In the genomic region with DNA sequence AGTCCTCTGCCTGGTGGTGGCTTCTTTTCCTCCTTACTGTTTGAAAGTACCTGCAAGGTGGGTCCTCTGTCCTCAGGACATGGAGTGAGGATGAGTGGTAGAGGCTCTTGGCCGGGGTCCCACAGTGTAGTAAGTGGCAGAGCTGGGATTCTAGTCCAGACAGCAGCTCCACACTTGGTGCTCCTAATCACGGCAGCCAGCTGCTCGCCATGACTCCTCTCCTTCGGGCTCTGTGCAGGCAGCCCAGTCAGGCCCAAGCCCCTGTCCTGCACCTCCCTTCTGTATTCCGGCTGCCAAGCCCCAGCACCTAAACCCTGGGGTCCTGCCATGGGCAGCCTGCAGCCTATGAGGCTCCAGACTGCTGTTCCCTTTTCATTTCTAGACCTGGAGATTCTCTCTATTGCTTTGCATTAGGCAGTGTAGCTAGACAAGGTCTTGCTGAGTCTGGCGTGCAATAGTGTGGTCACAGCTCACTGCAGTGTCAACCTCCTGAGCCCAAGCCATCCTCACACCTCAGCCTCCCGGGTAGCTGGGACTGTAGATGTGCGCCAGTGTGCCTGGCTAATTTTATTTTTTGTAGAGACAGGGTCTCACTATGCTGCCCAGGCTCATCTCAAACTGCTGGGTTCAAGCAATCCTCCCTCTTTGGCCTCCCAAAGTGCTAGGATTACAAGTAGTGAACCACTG, we compare ENCODE assay signal across 20 cellular contexts. TPM values are rescaled to one million over a fixed set of nuclear protein-coding genes. Genes with fewer than 3 reads are reported as not detected.
DNase-seq lines count a peak whose midpoint lies in the region; ATAC-seq and TF ChIP-seq lines count a peak whose summit lies in the region.
"Had no signal": no experiment of that assay in that cellular context is flagged by ENCODE, and none has a peak within 500 bp of the region (broad histone marks: within the 10 kb centered on the region; RNA-seq: fewer than 3 reads in every experiment).

No MANE protein-coding gene starts in this region.

- CTCF ChIA-PET in IMR-90 (lab: Yijun Ruan, JAX), result interaction anchor here (1.0 kb wide), 1 partner anchor 10 kb away, joined by 3 read pairs; no protein-coding TSS in a partner anchor

- peaks cover 9 to 56% of the 10 kb centered on the region in 2 experiments; a peak in 3 of 4 replicates for H3K79me1 ChIP-seq in IMR-90 (ENCODE audit: low read depth in 1 of 2, low read length in 2 of 2)

- no peak overlapping the region for H3K18ac ChIP-seq in IMR-90 (ENCODE audit: low read depth, low read length)

- no peak overlapping the region for H3K4ac ChIP-seq in IMR-90 (ENCODE audit: low read depth, low read length)

- dilution Hi-C loops in IMR-90 (cut with HindIII; ENCODE audit: low sequenced_read_pairs, unreplicated experiment), result no loop called here

- peaks cover 19% of the 10 kb centered on the region for H3K4me1 ChIP-seq in CD4-positive, CD25-positive, alpha-beta regulatory T cell (ENCODE audit: control insufficient read depth, insufficient read depth, low read length, poor library complexity, severe bottlenecking)
- H3K4me1 ChIP-seq in IMR-90 (ENCODE audit: control insufficient read depth, insufficient read depth, low read length), result peaks cover 4% of the 10 kb centered on the region
- H3K4me1 ChIP-seq: HAP-1 had no signal

- H4K5ac ChIP-seq in IMR-90 (ENCODE audit: low read depth, low read length), result no peak overlapping the region

- no peak overlapping the region for H2BK20ac ChIP-seq in IMR-90 (ENCODE audit: low read depth, low read length)

- no peak overlapping the region for H2AK5ac ChIP-seq in IMR-90 (ENCODE audit: low read depth, low read length)

- no peak overlapping the region for H3K4me2 ChIP-seq in IMR-90 (ENCODE audit: low read depth, low read length)
- H3K4me2 ChIP-seq: A549 had no signal

- H3K9me1 ChIP-seq in IMR-90 (ENCODE audit: insufficient read depth, low read length), result peaks cover 3% of the 10 kb centered on the region

- H3K27ac Mint-ChIP-seq in CD4-positive, CD25-positive, alpha-beta regulatory T cell, result peak overlapping the region; percentile 0 to 59 (median 52)
- H3K27ac Mint-ChIP-seq in central memory CD8-positive, alpha-beta T cell (ENCODE audit: low read depth), result peak overlapping the region; percentile 68

- H3K4me1 Mint-ChIP-seq in CD4-positive, CD25-positive, alpha-beta regulatory T cell, result peaks cover 15 to 25% (median 21%) of the 10 kb centered on the region in 4 donors
- peaks cover 13% of the 10 kb centered on the region for H3K4me1 Mint-ChIP-seq in central memory CD8-positive, alpha-beta T cell

- in situ Hi-C loops in IMR-90 (cut with MboI; ENCODE audit: low sequenced_read_pairs), result no loop called here

- H3K14ac ChIP-seq in IMR-90 (replicated peaks; ENCODE audit: low read depth, low read length), result no peak overlapping the region

- H3K27me3 Mint-ChIP-seq in CD4-positive, CD25-positive, alpha-beta regulatory T cell, result no peaks in the 10 kb centered on the region
- no peaks in the 10 kb centered on the region for H3K27me3 Mint-ChIP-seq in central memory CD8-positive, alpha-beta T cell
- H3K27me3 Mint-ChIP-seq: CD4-positive, alpha-beta memory T cell had no signal

- DNase-seq in CD4-positive, CD25-positive, alpha-beta regulatory T cell, result no peak
- DNase-seq in IMR-90 (no peak), sciatic nerve (ENCODE audit: low spot score) (peak; percentile 38), cortex of kidney (lab: John Stamatoyannopoulos, UW) (no peak), germinal center (ENCODE audit: low spot score) (no peak)
- DNase-seq in central memory CD8-positive, alpha-beta T cell (ENCODE audit: low spot score in 2 of 2), result no peak
- DNase-seq: CD4-positive, alpha-beta memory T cell; DMS153; GDM1; GM23248; NCI-H1105 treated with DMSO at 0.1 percent for 48 hours; NCI-H1694; NCI-H2107; NCI-H510A; NCI-H748 treated with DMSO at 0.1 percent for 48 hours; NK-92 treated with Interleukin-12 subunit alpha and Interleukin-12 subunit beta, amount 100 ng/mL, for 24 hours; Right ventricle myocardium superior had no signal

- no peak for TF ChIP-seq CTCF in IMR-90 (conservative IDR thresholded peaks at IDR 0.05; ENCODE audit: low read depth, low read length)

- no TSS peak for BruUV-seq in IMR-90 (replicated peaks; lab: Mats Ljungman, UMichigan)

- no peak overlapping the region; a peak in 1 of 4 replicates for H4K8ac ChIP-seq in IMR-90 (ENCODE audit: low read depth in 2 of 2, low read length in 2 of 2)

- H4K20me1 ChIP-seq in IMR-90 (ENCODE audit: insufficient read depth, low read length), result peaks cover 70% of the 10 kb centered on the region

- H3K9ac ChIP-seq in IMR-90 (ENCODE audit: low read depth, low read length), result no peak overlapping the region
- H3K9ac ChIP-seq: GM23248 had no signal

- H2BK5ac ChIP-seq in IMR-90 (ENCODE audit: low read depth, low read length, poor library complexity, severe bottlenecking), result no peak overlapping the region

- no peak for TF ChIP-seq POLR2A in IMR-90 (IDR thresholded peaks at IDR 0.05; ENCODE audit: low read depth, low read length)

- 0 out of 2 replicates have a peak overlapping the region, but pooled peaks have one; percentile 2 for H3K23ac ChIP-seq in IMR-90 (ENCODE audit: low read depth, low read length)

- POLR2A ChIA-PET in IMR-90 (lab: Charles Lee; ENCODE audit: unreplicated experiment), result no interaction called here

- H2BK120ac ChIP-seq in IMR-90 (ENCODE audit: low read depth, low read length), result no peak overlapping the region

- 87% methylated on average over 4 of the region's 8 CpGs; no CpG with 5 or more reads in 1 of the 2 experiments for WGBS in IMR-90 (ENCODE audit: extremely low coverage in 2 of 2, insufficient read length in 1 of 2), 2 experiments

- H3K56ac ChIP-seq in IMR-90 (ENCODE audit: extremely low read depth, insufficient read depth, low read length), result no peak overlapping the region

- ATAC-seq in CD4-positive, CD25-positive, alpha-beta regulatory T cell (ENCODE audit: low read depth in 2 of 2), result no peak
- ATAC-seq in IMR-90 (ENCODE audit: low read depth), result no peak
- ATAC-seq in central memory CD8-positive, alpha-beta T cell (replicated peaks; ENCODE audit: extremely low read depth, poor library complexity, severe bottlenecking), result no peak
- no peak for ATAC-seq in sciatic nerve
- ATAC-seq in GM21367 (IDR thresholded peaks at IDR 0.05; ENCODE audit: unreplicated experiment), result no peak
- ATAC-seq: A549 had no signal

- H3K36me3 Mint-ChIP-seq in CD4-positive, CD25-positive, alpha-beta regulatory T cell, result peaks cover 5% of the 10 kb centered on the region
- peaks cover 8% of the 10 kb centered on the region for H3K36me3 Mint-ChIP-seq in central memory CD8-positive, alpha-beta T cell (ENCODE audit: insufficient read depth)

- H3K36me3 ChIP-seq in CD4-positive, CD25-positive, alpha-beta regulatory T cell (ENCODE audit: control insufficient read depth, insufficient read depth, low read length), result peaks cover 4% of the 10 kb centered on the region
- peaks cover 3% of the 10 kb centered on the region; the same call in 1 of the 2 replicates for H3K36me3 ChIP-seq in IMR-90 (ENCODE audit: control insufficient read depth, insufficient read depth, low read length)

- H3K9me3 ChIP-seq in CD4-positive, CD25-positive, alpha-beta regulatory T cell (ENCODE audit: control insufficient read depth in 2 of 2, low read length in 2 of 2), result no peaks in the 10 kb centered on the region
- H3K9me3 ChIP-seq in IMR-90 (ENCODE audit: control insufficient read depth, insufficient read depth, low read length), result no peaks in the 10 kb centered on the region
- H3K9me3 ChIP-seq: A549, HAP-1 had no signal

- no peak overlapping the region for H2AK9ac ChIP-seq in IMR-90 (replicated peaks; ENCODE audit: low read depth, low read length, poor library complexity)

- no peak for TF ChIP-seq RAD21 in IMR-90 (IDR thresholded peaks at IDR 0.05; ENCODE audit: low read length)

- H4K91ac ChIP-seq in IMR-90 (ENCODE audit: insufficient read depth, low read depth, low read length), result no peak overlapping the region

- no peak overlapping the region for H3K4me3 Mint-ChIP-seq in CD4-positive, CD25-positive, alpha-beta regulatory T cell
- no peak overlapping the region for H3K4me3 Mint-ChIP-seq in central memory CD8-positive, alpha-beta T cell
- H3K4me3 Mint-ChIP-seq: CD4-positive, alpha-beta memory T cell had no signal

- no peaks in the 10 kb centered on the region for H3K9me3 Mint-ChIP-seq in CD4-positive, CD25-positive, alpha-beta regulatory T cell
- H3K9me3 Mint-ChIP-seq in central memory CD8-positive, alpha-beta T cell, result no peaks in the 10 kb centered on the region
- H3K9me3 Mint-ChIP-seq: CD4-positive, alpha-beta memory T cell had no signal

- H3K27me3 ChIP-seq in CD4-positive, CD25-positive, alpha-beta regulatory T cell (ENCODE audit: control insufficient read depth, insufficient read depth, low read length), result no peaks in the 10 kb centered on the region
- H3K27me3 ChIP-seq in IMR-90 (ENCODE audit: control insufficient read depth, insufficient read depth, low read length), result no peaks in the 10 kb centered on the region

- H2BK15ac ChIP-seq in IMR-90 (ENCODE audit: low read depth, low read length), result no peak overlapping the region

- H3K4me3 ChIP-seq in CD4-positive, CD25-positive, alpha-beta regulatory T cell (ENCODE audit: low read depth, low read length), result no peak overlapping the region
- no peak overlapping the region for H3K4me3 ChIP-seq in IMR-90 (ENCODE audit: insufficient read depth, low read depth, low read length)
- H3K4me3 ChIP-seq: A549, GM23248, HAP-1 had no signal

- intact Hi-C loops in IMR-90 (cut with micrococcal nuclease), result loop anchor here (5.0 kb wide), 1 partner anchor 39 kb away; the partner anchor contains the start of gene LETM1
- intact Hi-C loops in sciatic nerve (cut with DNase I), result no loop called here

- H3K27ac ChIP-seq in CD4-positive, CD25-positive, alpha-beta regulatory T cell (ENCODE audit: insufficient read depth, low read length, poor library complexity, severe bottlenecking), result no peak overlapping the region
- H3K27ac ChIP-seq in IMR-90 (ENCODE audit: insufficient read depth, low read length), result no peak overlapping the region
- H3K27ac ChIP-seq: A549, GM23248 had no signal

- H2AFZ ChIP-seq in IMR-90 (replicated peaks; ENCODE audit: low read length, poor library complexity), result no peak overlapping the region
- H2AFZ ChIP-seq: GM23248 had no signal

RNA-seq across cellular contexts. Expression of gene NSD2, which starts 24.9 kb away (rescaled TPM):
- 95.8 TPM for total RNA-seq in CD4-positive, CD25-positive, alpha-beta regulatory T cell
- 1 to 10 TPM; 5.9 to 7.6 (median 7.0) TPM for polyA plus RNA-seq in CD4-positive, CD25-positive, alpha-beta regulatory T cell
- 62.2 and 68.1 TPM in 2 replicates for total RNA-seq in IMR-90 (2012; rRNA removed)
- 29.4 and 35.9 TPM in 2 replicates for polyA plus RNA-seq in IMR-90 (2012; rRNA removed)
- polyA plus RNA-seq in IMR-90 (2012; cell fraction: cytosol; rRNA removed), result 16.7 and 21.3 TPM in 2 replicates
- 73.1 and 75.4 TPM in 2 replicates for polyA plus RNA-seq in IMR-90 (2012; cell fraction: nucleus; rRNA removed; ENCODE audit: low replicate concordance)
- 51.4 TPM for total RNA-seq in sciatic nerve

RNA-seq across cellular contexts. Expression of gene LETM1, which starts 40.2 kb away (rescaled TPM):
- 41.8 TPM for total RNA-seq in CD4-positive, CD25-positive, alpha-beta regulatory T cell
- polyA plus RNA-seq in CD4-positive, CD25-positive, alpha-beta regulatory T cell, result 10 to 100 TPM; 10.3 to 13.0 (median 12.3) TPM
- 49.3 and 68.0 TPM in 2 replicates for total RNA-seq in IMR-90 (2012; rRNA removed)
- 25.0 and 28.2 TPM in 2 replicates for polyA plus RNA-seq in IMR-90 (2012; rRNA removed)
- polyA plus RNA-seq in IMR-90 (2012; cell fraction: cytosol; rRNA removed), result 14.8 and 16.4 TPM in 2 replicates
- 60.7 and 127 TPM in 2 replicates for polyA plus RNA-seq in IMR-90 (2012; cell fraction: nucleus; rRNA removed; ENCODE audit: low replicate concordance)
- total RNA-seq in sciatic nerve, result 37.9 TPM
